In genomic region chr7:70487526-70488285, GRCh38 we compare ENCODE assay signal across 19 cellular contexts.
"Had no signal": no experiment of that assay in that cellular context is flagged by ENCODE, and none has a peak within 500 bp of the region (broad histone marks: within the 10 kb centered on the region; RNA-seq: fewer than 3 reads in every experiment).

No MANE protein-coding gene starts in this region.

- H3K4me1 Mint-ChIP-seq: immature natural killer cell; stimulated activated naive B cell treated with anti-CD40 and anti-IgM and Interleukin-4, amounts not matched to agents 10 μg/mL and 1 μg/mL and 100 μg/mL, for 72 hours had no signal

- H3K27me3 Mint-ChIP-seq: stimulated activated naive B cell treated with anti-CD40 and anti-IgM and Interleukin-4, amounts not matched to agents 10 μg/mL and 1 μg/mL and 100 μg/mL, for 72 hours had no signal

- H3K36me3 ChIP-seq: left lung, lower lobe of right lung, spleen, stomach, thoracic aorta, transverse colon had no signal

- H3K4me3 Mint-ChIP-seq: endodermal cell; immature natural killer cell; natural killer cell treated with Interleukin-12 subunit alpha and Interleukin-12 subunit beta and Interleukin-15 and Interleukin-18, amount 100 ng/mL, for 72 hours; stimulated activated naive B cell treated with anti-CD40 and anti-IgM and Interleukin-4, amounts not matched to agents 10 μg/mL and 1 μg/mL and 100 μg/mL, for 72 hours had no signal

- DNase-seq: effector CD4-positive, alpha-beta T cell; endodermal cell; immature natural killer cell; lower lobe of right lung; mesenchymal stem cell; midbrain; psoas muscle; spleen; stimulated activated CD4-positive, alpha-beta T cell treated with anti-CD3 and anti-CD28 coated beads, Interleukin-2, amount 100 ng/mL, for 24 hours; stimulated activated CD4-positive, alpha-beta T cell treated with anti-CD3 and anti-CD28 coated beads, Interleukin-4, amount 100 ng/mL, for 4 hours; stimulated activated naive B cell treated with anti-CD40 and anti-IgM and Interleukin-4, amounts not matched to agents 10 μg/mL and 1 μg/mL and 100 μg/mL, for 72 hours; stomach; substantia nigra; transverse colon had no signal

- H3K27me3 ChIP-seq: left lung, spleen, stomach, transverse colon had no signal

- H3K9me3 Mint-ChIP-seq: stimulated activated naive B cell treated with anti-CD40 and anti-IgM and Interleukin-4, amounts not matched to agents 10 μg/mL and 1 μg/mL and 100 μg/mL, for 72 hours had no signal

- H3K36me3 Mint-ChIP-seq: natural killer cell treated with Interleukin-12 subunit alpha and Interleukin-12 subunit beta and Interleukin-15 and Interleukin-18, amount 100 ng/mL, for 72 hours had no signal

- H3K27ac Mint-ChIP-seq: endodermal cell; immature natural killer cell; natural killer cell treated with Interleukin-12 subunit alpha and Interleukin-12 subunit beta and Interleukin-15 and Interleukin-18, amount 100 ng/mL, for 72 hours; stimulated activated naive B cell treated with anti-CD40 and anti-IgM and Interleukin-4, amounts not matched to agents 10 μg/mL and 1 μg/mL and 100 μg/mL, for 72 hours had no signal

- H3K4me3 ChIP-seq: coronary artery, left lung, lower lobe of right lung, psoas muscle, spleen, stomach, thoracic aorta, transverse colon had no signal

- H3K9me3 ChIP-seq: left lung, lower lobe of right lung, psoas muscle, thoracic aorta, transverse colon had no signal

- H3K4me1 ChIP-seq: left lung, lower lobe of right lung, parathyroid adenoma, psoas muscle, spleen, stomach, transverse colon had no signal

- H3K27ac ChIP-seq: coronary artery, left lung, lower lobe of right lung, parathyroid adenoma, psoas muscle, spleen, stomach, thoracic aorta, transverse colon had no signal
